ENCODE assay signal across 24 cellular contexts in genomic region chr11:122917311-122917710, GRCh38. TPM values are rescaled to one million over a fixed set of nuclear protein-coding genes. Genes with fewer than 3 reads are reported as not detected.
DNase-seq lines count a peak whose midpoint lies in the region; ATAC-seq, FAIRE-seq and TF ChIP-seq lines count a peak whose summit lies in the region.
"Had no signal": no experiment of that assay in that cellular context is flagged by ENCODE, and none has a peak within 500 bp of the region (broad histone marks: within the 10 kb centered on the region; RNA-seq: fewer than 3 reads in every experiment).

No MANE protein-coding gene starts in this region.

- H3K9me3 ChIP-seq in astrocyte (ENCODE audit: insufficient read depth, low read depth, low read length) (no peaks in the 10 kb centered on the region), uterus (no peaks in the 10 kb centered on the region)
- no peaks in the 10 kb centered on the region for H3K9me3 ChIP-seq in CD8-positive, alpha-beta memory T cell (ENCODE audit: low read length)
- H3K9me3 ChIP-seq: heart right ventricle, vagina had no signal

- H4K20me1 ChIP-seq in astrocyte (ENCODE audit: insufficient read depth, low read length), result no peaks in the 10 kb centered on the region

- H2AFZ ChIP-seq in astrocyte (ENCODE audit: low read depth, low read length), result no peak overlapping the region
- H2AFZ ChIP-seq: neural progenitor cell had no signal

- H3K4me2 ChIP-seq in astrocyte (ENCODE audit: low read length), result no peak overlapping the region
- H3K4me2 ChIP-seq: neural progenitor cell had no signal

- DNase-seq in left cardiac atrium (peak; percentile 29), Right ventricle myocardium inferior (ENCODE audit: missing footprints) (no peak), astrocyte (ENCODE audit: low read depth) (peak; percentile 69), glomerular visceral epithelial cell (ENCODE audit: extremely low spot score) (peak; percentile 18), uterus (peak; percentile 45 to 59), caudate nucleus (lab: John Stamatoyannopoulos, UW) (no peak)
- DNase-seq in CD8-positive, alpha-beta memory T cell, result no peak
- DNase-seq in stimulated activated naive CD4-positive, alpha-beta T cell treated with Interleukin-2 at 50 U/mL for 16 hours (lab: John Stamatoyannopoulos, UW), result no peak
- DNase-seq: activated CD8-positive, alpha-beta memory T cell treated with anti-CD3 and anti-CD28 coated beads, Interleukin-2, amount 10 ng/mL, durations not matched to agents 7 days and 5 days; activated effector memory CD4-positive, alpha-beta T cell treated with anti-CD3 and anti-CD28 coated beads, Interleukin-2, amount 50 U/mL, for 16 hours; anterior cingulate cortex; CD4-positive, CD25-positive, alpha-beta regulatory T cell; dermis blood vessel endothelial cell; DND-41; erythroblast; heart right ventricle; midbrain; NCI-H187 treated with DMSO at 0.1 percent for 48 hours; NCI-H524; T-helper 9 cell had no signal

- H3K27me3 ChIP-seq in astrocyte (ENCODE audit: insufficient read depth, low read length), result no peaks in the 10 kb centered on the region
- H3K27me3 ChIP-seq in uterus, result no peaks in the 10 kb centered on the region
- no peaks in the 10 kb centered on the region for H3K27me3 ChIP-seq in CD8-positive, alpha-beta memory T cell (ENCODE audit: insufficient read depth, low read length, poor library complexity, severe bottlenecking)
- H3K27me3 ChIP-seq: heart right ventricle, neural progenitor cell, vagina had no signal

- H3K9ac ChIP-seq in astrocyte (ENCODE audit: low read length), result no peak overlapping the region
- H3K9ac ChIP-seq: neural progenitor cell had no signal

- ATAC-seq in left cardiac atrium (peak in 1 of 2 donors; percentile 41), Right ventricle myocardium inferior (no peak)
- ATAC-seq: activated CD8-positive, alpha-beta memory T cell treated with anti-CD3 and anti-CD28 coated beads, Interleukin-2, amount 10 ng/mL, durations not matched to agents 7 days and 5 days; heart right ventricle had no signal

- intact Hi-C loops in left cardiac atrium (cut with DNase I) (loop anchor here in 1 of 2 donors (10.0 kb wide), 1 partner anchor 107 kb away; no protein-coding TSS in a partner anchor), Right ventricle myocardium inferior (cut with DNase I) (no loop called here), uterus (cut with DNase I; ENCODE audit: low total_unique reads) (no loop called here)

- H3K27ac ChIP-seq in astrocyte (ENCODE audit: low read depth, low read length) (no peak overlapping the region), uterus (no peak overlapping the region), caudate nucleus (ENCODE audit: low read depth, low read length) (no peak overlapping the region)
- H3K27ac ChIP-seq in CD8-positive, alpha-beta memory T cell (ENCODE audit: low read depth, low read length), result no peak overlapping the region
- H3K27ac ChIP-seq: heart right ventricle, neural progenitor cell, vagina had no signal

- TF ChIP-seq CTCF in astrocyte (IDR thresholded peaks at IDR 0.05; ENCODE audit: insufficient read depth, low read depth, low read length) (no peak), uterus (IDR thresholded peaks at IDR 0.05) (no peak)

- no peak for TF ChIP-seq POLR2A in uterus (IDR thresholded peaks at IDR 0.05)

- no peak overlapping the region for H3K27ac Mint-ChIP-seq in astrocyte (ENCODE audit: unreplicated experiment)
- H3K27ac Mint-ChIP-seq in CD8-positive, alpha-beta memory T cell, result no peak overlapping the region
- H3K27ac Mint-ChIP-seq: activated CD8-positive, alpha-beta memory T cell treated with anti-CD3 and anti-CD28 coated beads, Interleukin-2, amount 10 ng/mL, durations not matched to agents 7 days and 5 days; CD4-positive, CD25-positive, alpha-beta regulatory T cell; neural progenitor cell; stimulated activated naive CD8-positive, alpha-beta T cell treated with anti-CD3 and anti-CD28 coated beads, Interleukin-15, Interleukin-2, amounts not matched to agents 100 ng/mL and 50 ng/mL, for 24 hours had no signal

- no peak overlapping the region for H3K4me3 ChIP-seq in astrocyte (ENCODE audit: insufficient read depth, low read depth, low read length)
- H3K4me3 ChIP-seq in uterus, result no peak overlapping the region
- H3K4me3 ChIP-seq in CD8-positive, alpha-beta memory T cell (ENCODE audit: low read length), result no peak overlapping the region
- H3K4me3 ChIP-seq: heart right ventricle, neural progenitor cell, vagina had no signal

- H3K4me1 Mint-ChIP-seq in astrocyte (ENCODE audit: low read depth, unreplicated experiment), result peaks cover 9% of the 10 kb centered on the region
- no peaks in the 10 kb centered on the region for H3K4me1 Mint-ChIP-seq in CD8-positive, alpha-beta memory T cell
- H3K4me1 Mint-ChIP-seq: activated CD8-positive, alpha-beta memory T cell treated with anti-CD3 and anti-CD28 coated beads, Interleukin-2, amount 10 ng/mL, durations not matched to agents 7 days and 5 days; CD4-positive, CD25-positive, alpha-beta regulatory T cell had no signal

- peaks cover 2% of the 10 kb centered on the region for H3K27me3 Mint-ChIP-seq in astrocyte (ENCODE audit: low read depth, unreplicated experiment)
- H3K27me3 Mint-ChIP-seq in CD8-positive, alpha-beta memory T cell, result peaks cover 0 to 1% of the 10 kb centered on the region in 2 donors
- H3K27me3 Mint-ChIP-seq: activated CD8-positive, alpha-beta memory T cell treated with anti-CD3 and anti-CD28 coated beads, Interleukin-2, amount 10 ng/mL, durations not matched to agents 7 days and 5 days; stimulated activated naive CD8-positive, alpha-beta T cell treated with anti-CD3 and anti-CD28 coated beads, Interleukin-15, Interleukin-2, amounts not matched to agents 100 ng/mL and 50 ng/mL, for 24 hours had no signal

- H3K4me1 ChIP-seq in astrocyte (ENCODE audit: insufficient read depth, low read length) (no peaks in the 10 kb centered on the region), uterus (no peaks in the 10 kb centered on the region)
- H3K4me1 ChIP-seq in CD8-positive, alpha-beta memory T cell (ENCODE audit: insufficient read depth, low read length), result no peaks in the 10 kb centered on the region
- H3K4me1 ChIP-seq: heart right ventricle, vagina had no signal

- CTCF ChIA-PET in CD8-positive, alpha-beta memory T cell (lab: Charles Lee), result no interaction called here

- POLR2A ChIA-PET in CD8-positive, alpha-beta memory T cell (lab: Charles Lee), result no interaction called here

- H3K79me2 ChIP-seq in astrocyte (ENCODE audit: insufficient read depth, low read length), result no peaks in the 10 kb centered on the region

- H3K9me3 Mint-ChIP-seq in astrocyte (ENCODE audit: unreplicated experiment), result no peaks in the 10 kb centered on the region
- H3K9me3 Mint-ChIP-seq in CD8-positive, alpha-beta memory T cell, result no peaks in the 10 kb centered on the region
- H3K9me3 Mint-ChIP-seq: CD4-positive, CD25-positive, alpha-beta regulatory T cell; neural progenitor cell; stimulated activated naive CD8-positive, alpha-beta T cell treated with anti-CD3 and anti-CD28 coated beads, Interleukin-15, Interleukin-2, amounts not matched to agents 100 ng/mL and 50 ng/mL, for 24 hours had no signal

- H3K36me3 ChIP-seq in astrocyte (ENCODE audit: insufficient read depth, low read length) (no peaks in the 10 kb centered on the region), uterus (no peaks in the 10 kb centered on the region)
- H3K36me3 ChIP-seq in CD8-positive, alpha-beta memory T cell (ENCODE audit: insufficient read depth, low read length), result no peaks in the 10 kb centered on the region
- H3K36me3 ChIP-seq: heart right ventricle, neural progenitor cell, vagina had no signal

- FAIRE-seq in astrocyte (lab: Jason Lieb, UNC), result peak; percentile 43
- FAIRE-seq: islet of Langerhans had no signal

- H3K36me3 Mint-ChIP-seq in astrocyte (ENCODE audit: low read depth, unreplicated experiment), result no peaks in the 10 kb centered on the region
- peaks cover 0 to 4% (median 0%) of the 10 kb centered on the region in 3 donors for H3K36me3 Mint-ChIP-seq in CD8-positive, alpha-beta memory T cell
- H3K36me3 Mint-ChIP-seq: activated CD8-positive, alpha-beta memory T cell treated with anti-CD3 and anti-CD28 coated beads, Interleukin-2, amount 10 ng/mL, durations not matched to agents 7 days and 5 days; CD4-positive, CD25-positive, alpha-beta regulatory T cell; neural progenitor cell had no signal

- H3K4me3 Mint-ChIP-seq in astrocyte (ENCODE audit: unreplicated experiment), result no peak overlapping the region
- H3K4me3 Mint-ChIP-seq in CD8-positive, alpha-beta memory T cell, result no peak overlapping the region
- H3K4me3 Mint-ChIP-seq: activated CD8-positive, alpha-beta memory T cell treated with anti-CD3 and anti-CD28 coated beads, Interleukin-2, amount 10 ng/mL, durations not matched to agents 7 days and 5 days; CD4-positive, CD25-positive, alpha-beta regulatory T cell; neural progenitor cell; stimulated activated naive CD8-positive, alpha-beta T cell treated with anti-CD3 and anti-CD28 coated beads, Interleukin-15, Interleukin-2, amounts not matched to agents 100 ng/mL and 50 ng/mL, for 24 hours had no signal

RNA-seq across cellular contexts. Expression of gene JHY, which starts 34.8 kb away (rescaled TPM):
- total RNA-seq in left cardiac atrium (1 to 10 TPM; 3.2 to 3.9 TPM), Right ventricle myocardium inferior (2.1 TPM), astrocyte (2.7 and 3.9 TPM in 2 replicates), uterus (1 to 10 TPM in 3 of 4 donors, under 1 TPM in 1; 0.88 to 9.0 (median 3.3) TPM)
- total RNA-seq in CD8-positive, alpha-beta memory T cell, result 1 to 10 TPM; 4.3 to 4.9 TPM
- 7.6 TPM for polyA plus RNA-seq in CD8-positive, alpha-beta memory T cell

Comparison
In these comparisons a context has a peak if more than half of its experiments do, and no peak if none do; other contexts are left out.
1. DNase-seq: peak in left cardiac atrium (single experiment), astrocyte (single experiment), glomerular visceral epithelial cell (single experiment) and uterus (2 of 2); none in Right ventricle myocardium inferior (single experiment), CD8-positive, alpha-beta memory T cell (0 of 5), stimulated activated naive CD4-positive, alpha-beta T cell treated with Interleukin-2 at 50 U/mL for 16 hours (single experiment) and caudate nucleus (0 of 61).